In genomic region chrX:11437642-11438379, GRCh38 we compare ENCODE assay signal across 1 cellular context.
TF ChIP-seq lines count a peak whose summit lies in the region.

No MANE protein-coding gene starts in this region.

TF ChIP-seq in K562, 482 proteins besides CTCF, POLR2A, EP300 and RAD21 (continued from another document):
- no peak for TF ChIP-seq DEAF1 (CRISPR knock-in tag; IDR thresholded peaks at IDR 0.05)
- 0 out of 2 replicates have a peak, but pooled peaks have one; percentile 22 for TF ChIP-seq VEZF1 (CRISPR knock-in tag; IDR thresholded peaks at IDR 0.05)
- peak; percentile 35; the same call in 1 of the 2 replicates for TF ChIP-seq ESRRA (IDR thresholded peaks at IDR 0.05; ENCODE audit: borderline replicate concordance, low read depth)
- TF ChIP-seq ZEB2 (IDR thresholded peaks at IDR 0.05): 0 out of 2 replicates have a peak, but pooled peaks have one; percentile 38
- peak; percentile 49; the same call in 1 of the 2 replicates for TF ChIP-seq ATF7 (IDR thresholded peaks at IDR 0.05)
- peak; percentile 54; the same call in 1 of the 2 replicates for TF ChIP-seq POLR2AphosphoS5 (IDR thresholded peaks at IDR 0.05; ENCODE audit: control insufficient read depth, insufficient read depth, low read depth, low read length)
- TF ChIP-seq AFF1 (IDR thresholded peaks at IDR 0.05; ENCODE audit: low read depth in 1 of 2, partially characterized antibody in 2 of 2): peak in 1 of 2 experiments; percentile 26
- TF ChIP-seq SPI1 (IDR thresholded peaks at IDR 0.05; ENCODE audit: borderline replicate concordance, low read depth, low read length): peak; percentile 55; the same call in 1 of the 2 replicates
- TF ChIP-seq, protein P1, sequence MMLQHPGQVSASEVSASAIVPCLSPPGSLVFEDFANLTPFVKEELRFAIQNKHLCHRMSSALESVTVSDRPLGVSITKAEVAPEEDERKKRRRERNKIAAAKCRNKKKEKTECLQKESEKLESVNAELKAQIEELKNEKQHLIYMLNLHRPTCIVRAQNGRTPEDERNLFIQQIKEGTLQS (IDR thresholded peaks at IDR 0.05): peak; percentile 70
- TF ChIP-seq, protein P1 (CRISPR knock-in tag; conservative IDR thresholded peaks at IDR 0.05): 0 out of 2 replicates have a peak, but pooled peaks have one; percentile 51
- no peak for TF ChIP-seq HMGN3 (IDR thresholded peaks at IDR 0.05; ENCODE audit: borderline replicate concordance, extremely low read depth, insufficient read length, low read depth, low read length)
- peak; percentile 16 for TF ChIP-seq ETV1 (tag; conservative IDR thresholded peaks at IDR 0.05; ENCODE audit: low read depth)
- TF ChIP-seq RBFOX2 (IDR thresholded peaks at IDR 0.05; ENCODE audit: low read depth, low read length): peak; percentile 59
